Comparison of ENCODE assay signal across 11 cellular contexts in the genomic region with DNA sequence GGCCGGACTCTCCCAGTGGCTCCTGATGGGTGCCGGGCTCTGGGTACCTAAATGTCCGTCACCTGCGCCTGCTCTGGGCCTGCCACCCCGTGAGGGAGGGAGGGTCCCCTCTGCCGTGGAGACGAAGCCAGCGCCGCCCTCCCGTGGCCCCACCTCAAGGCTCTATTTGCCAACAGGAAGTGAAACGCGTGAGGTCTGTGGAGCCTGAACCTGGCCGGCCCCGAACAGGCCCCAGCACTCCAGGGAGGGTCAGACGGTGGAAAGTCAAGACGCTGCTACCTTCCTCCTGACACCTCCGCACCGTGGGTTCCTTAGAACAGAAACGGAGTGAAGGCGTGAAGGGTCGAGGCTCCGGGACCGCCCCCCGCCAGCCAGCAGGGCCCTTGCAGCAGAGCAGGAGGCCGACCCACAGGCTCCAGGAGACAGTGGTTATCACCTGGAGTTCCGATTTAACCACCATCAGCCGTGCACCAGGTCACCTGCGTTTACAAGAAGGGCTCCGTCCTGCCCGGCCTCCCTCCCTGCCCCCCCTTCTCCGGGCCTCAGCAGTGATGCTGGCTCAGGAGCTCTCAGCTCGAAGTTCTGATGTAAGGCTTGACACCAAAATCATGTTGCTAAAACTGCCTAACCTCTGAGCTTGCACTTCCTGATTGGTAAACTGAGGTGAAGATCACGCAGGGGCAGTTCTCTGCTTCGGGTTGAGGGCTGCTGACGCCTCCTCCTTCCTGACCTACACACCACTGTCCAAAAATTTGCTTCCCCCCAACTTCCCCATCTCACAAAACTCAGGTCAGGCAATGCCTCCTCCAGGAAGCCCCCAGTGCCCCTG. TPM values are rescaled to one million over a fixed set of nuclear protein-coding genes. Genes with fewer than 3 reads are reported as not detected.
DNase-seq lines count a peak whose midpoint lies in the region; ATAC-seq and TF ChIP-seq lines count a peak whose summit lies in the region.
"Had no signal": no experiment of that assay in that cellular context is flagged by ENCODE, and none has a peak within 500 bp of the region (broad histone marks: within the 10 kb centered on the region; RNA-seq: fewer than 3 reads in every experiment).

No MANE protein-coding gene starts in this region.

- no peaks in the 10 kb centered on the region for H3K79me2 ChIP-seq in DOHH2 (ENCODE audit: control insufficient read depth, low read length)

- H3K4me3 ChIP-seq in DOHH2 (ENCODE audit: low read length) (peak overlapping the region; percentile 57), tibial nerve (no peak overlapping the region)
- H3K4me3 ChIP-seq: body of pancreas had no signal

- H3K27ac Mint-ChIP-seq in effector memory CD8-positive, alpha-beta T cell = peak overlapping the region; percentile 68 to 87

- H3K9me3 ChIP-seq in DOHH2 (ENCODE audit: control insufficient read depth, insufficient read depth, low read length) = no peaks in the 10 kb centered on the region
- no peaks in the 10 kb centered on the region for H3K9me3 ChIP-seq in tibial nerve
- H3K9me3 ChIP-seq: body of pancreas had no signal

- H3K27me3 Mint-ChIP-seq in effector memory CD8-positive, alpha-beta T cell = no peaks in the 10 kb centered on the region

- no peaks in the 10 kb centered on the region for H4K20me1 ChIP-seq in DOHH2 (ENCODE audit: control insufficient read depth, insufficient read depth, low read depth, low read length)

- H3K27ac ChIP-seq in DOHH2 (ENCODE audit: low read depth, low read length) = peak overlapping the region; percentile 57
- peak overlapping the region in 1 of 4 donors; percentile 23 for H3K27ac ChIP-seq in tibial nerve
- H3K27ac ChIP-seq: body of pancreas, C4-2B had no signal

- peaks cover 0 to 4% of the 10 kb centered on the region in 2 donors for H3K4me1 Mint-ChIP-seq in effector memory CD8-positive, alpha-beta T cell (ENCODE audit: low read depth in 2 of 2)

- H3K9me2 ChIP-seq in DOHH2 (replicated peaks; ENCODE audit: control insufficient read depth, low read length) = no peaks in the 10 kb centered on the region

- H3K27me3 ChIP-seq in DOHH2 (ENCODE audit: control insufficient read depth, low read length) (no peaks in the 10 kb centered on the region), tibial nerve (no peaks in the 10 kb centered on the region)
- H3K27me3 ChIP-seq: body of pancreas had no signal

- peaks cover 78% of the 10 kb centered on the region for H3K36me3 Mint-ChIP-seq in effector memory CD8-positive, alpha-beta T cell (ENCODE audit: insufficient read depth)

- TF ChIP-seq CTCF in DOHH2 (IDR thresholded peaks at IDR 0.05; ENCODE audit: low read depth, low read length, poor library complexity, severe bottlenecking) = no peak
- no peak for TF ChIP-seq CTCF in tibial nerve (IDR thresholded peaks at IDR 0.05)

- TF ChIP-seq POLR2A in tibial nerve (IDR thresholded peaks at IDR 0.05) = no peak

- H3K9me3 Mint-ChIP-seq in effector memory CD8-positive, alpha-beta T cell = no peaks in the 10 kb centered on the region

- DNase-seq in effector memory CD8-positive, alpha-beta T cell = no peak
- DNase-seq in NCI-H526 treated with DMSO at 0.1 percent for 48 hours (lab: John Stamatoyannopoulos, UW) = no peak
- DNase-seq in tibial nerve (ENCODE audit: low spot score in 2 of 2) = no peak
- no peak for DNase-seq in iPS-NIHi11 (ENCODE audit: low spot score)
- no peak for DNase-seq in NCI-H1694 (lab: John Stamatoyannopoulos, UW)
- DNase-seq: body of pancreas, NCI-H1436 treated with DMSO at 0.1 percent for 48 hours had no signal

- H3F3A ChIP-seq in DOHH2 (ENCODE audit: control insufficient read depth, insufficient read depth) = no peaks in the 10 kb centered on the region

- H3K4me2 ChIP-seq in DOHH2 (ENCODE audit: low read length) = peak overlapping the region; percentile 68

- H3K4me3 Mint-ChIP-seq in effector memory CD8-positive, alpha-beta T cell = no peak overlapping the region

- ATAC-seq in GM19372 (IDR thresholded peaks at IDR 0.05; ENCODE audit: low read depth, unreplicated experiment) (peak; percentile 62), HG03108 (IDR thresholded peaks at IDR 0.05; ENCODE audit: unreplicated experiment) (peak; percentile 64)
- ATAC-seq in effector memory CD8-positive, alpha-beta T cell (replicated peaks) = no peak

- WGBS in tibial nerve, 2 donors = 90 to 91% methylated on average over 28 to 31 of the region's 35 CpGs

- H3K4me1 ChIP-seq in DOHH2 (ENCODE audit: control insufficient read depth, low read length) (peaks cover 72% of the 10 kb centered on the region), tibial nerve (peaks cover 0 to 25% (median 20%) of the 10 kb centered on the region in 4 donors)

- H3K36me3 ChIP-seq in DOHH2 (ENCODE audit: control insufficient read depth, low read length) = no peaks in the 10 kb centered on the region
- H3K36me3 ChIP-seq in tibial nerve = peaks cover 0 to 77% (median 7%) of the 10 kb centered on the region in 3 donors

- no peak for TF ChIP-seq EP300 in tibial nerve (IDR thresholded peaks at IDR 0.05)

RNA-seq across cellular contexts. Expression of gene C13orf46, which starts 50.9 kb away (rescaled TPM):
- total RNA-seq in tibial nerve = 10 to 100 TPM in 1 of 4 donors, 1 to 10 TPM in 3; 3.3 to 17.7 (median 4.1) TPM
